In the genomic region with DNA sequence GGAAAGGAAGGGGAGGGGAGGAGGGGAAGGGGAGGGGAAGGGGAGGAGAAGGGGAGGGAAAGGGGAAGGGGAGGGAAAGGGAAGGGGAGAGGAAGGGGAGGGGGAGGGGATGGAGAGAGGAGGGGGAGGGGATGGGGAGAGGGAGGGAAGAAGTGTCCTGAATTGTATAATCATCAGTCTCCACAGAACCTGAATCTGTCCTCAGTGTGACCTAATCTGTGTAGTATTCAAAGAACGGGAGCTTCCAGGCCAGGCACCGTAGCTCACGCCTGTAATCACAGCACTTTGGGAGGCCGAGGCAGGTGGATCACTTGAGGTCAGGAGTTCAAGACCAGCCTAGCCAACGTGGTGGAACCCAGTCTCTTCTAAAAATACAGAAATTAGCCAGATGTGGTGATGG, we compare ENCODE assay signal across 1 cellular context.
TF ChIP-seq lines count a peak whose summit lies in the region.

No MANE protein-coding gene starts in this region.

TF ChIP-seq in GM23338, 12 proteins besides CTCF, POLR2A, EP300 and RAD21 (continued from another document):
- TF ChIP-seq, protein P1, sequence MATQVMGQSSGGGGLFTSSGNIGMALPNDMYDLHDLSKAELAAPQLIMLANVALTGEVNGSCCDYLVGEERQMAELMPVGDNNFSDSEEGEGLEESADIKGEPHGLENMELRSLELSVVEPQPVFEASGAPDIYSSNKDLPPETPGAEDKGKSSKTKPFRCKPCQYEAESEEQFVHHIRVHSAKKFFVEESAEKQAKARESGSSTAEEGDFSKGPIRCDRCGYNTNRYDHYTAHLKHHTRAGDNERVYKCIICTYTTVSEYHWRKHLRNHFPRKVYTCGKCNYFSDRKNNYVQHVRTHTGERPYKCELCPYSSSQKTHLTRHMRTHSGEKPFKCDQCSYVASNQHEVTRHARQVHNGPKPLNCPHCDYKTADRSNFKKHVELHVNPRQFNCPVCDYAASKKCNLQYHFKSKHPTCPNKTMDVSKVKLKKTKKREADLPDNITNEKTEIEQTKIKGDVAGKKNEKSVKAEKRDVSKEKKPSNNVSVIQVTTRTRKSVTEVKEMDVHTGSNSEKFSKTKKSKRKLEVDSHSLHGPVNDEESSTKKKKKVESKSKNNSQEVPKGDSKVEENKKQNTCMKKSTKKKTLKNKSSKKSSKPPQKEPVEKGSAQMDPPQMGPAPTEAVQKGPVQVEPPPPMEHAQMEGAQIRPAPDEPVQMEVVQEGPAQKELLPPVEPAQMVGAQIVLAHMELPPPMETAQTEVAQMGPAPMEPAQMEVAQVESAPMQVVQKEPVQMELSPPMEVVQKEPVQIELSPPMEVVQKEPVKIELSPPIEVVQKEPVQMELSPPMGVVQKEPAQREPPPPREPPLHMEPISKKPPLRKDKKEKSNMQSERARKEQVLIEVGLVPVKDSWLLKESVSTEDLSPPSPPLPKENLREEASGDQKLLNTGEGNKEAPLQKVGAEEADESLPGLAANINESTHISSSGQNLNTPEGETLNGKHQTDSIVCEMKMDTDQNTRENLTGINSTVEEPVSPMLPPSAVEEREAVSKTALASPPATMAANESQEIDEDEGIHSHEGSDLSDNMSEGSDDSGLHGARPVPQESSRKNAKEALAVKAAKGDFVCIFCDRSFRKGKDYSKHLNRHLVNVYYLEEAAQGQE (IDR thresholded peaks at IDR 0.05; ENCODE audit: unreplicated experiment), result no peak
- no peak for TF ChIP-seq ZNF331 (CRISPR knock-in tag; IDR thresholded peaks at IDR 0.05; ENCODE audit: low read depth)
- TF ChIP-seq STAT1 (IDR thresholded peaks at IDR 0.05; ENCODE audit: unreplicated experiment), result no peak
- no peak for TF ChIP-seq POLR2AphosphoS5 (IDR thresholded peaks at IDR 0.05; ENCODE audit: low read depth)
- TF ChIP-seq, protein P2, sequence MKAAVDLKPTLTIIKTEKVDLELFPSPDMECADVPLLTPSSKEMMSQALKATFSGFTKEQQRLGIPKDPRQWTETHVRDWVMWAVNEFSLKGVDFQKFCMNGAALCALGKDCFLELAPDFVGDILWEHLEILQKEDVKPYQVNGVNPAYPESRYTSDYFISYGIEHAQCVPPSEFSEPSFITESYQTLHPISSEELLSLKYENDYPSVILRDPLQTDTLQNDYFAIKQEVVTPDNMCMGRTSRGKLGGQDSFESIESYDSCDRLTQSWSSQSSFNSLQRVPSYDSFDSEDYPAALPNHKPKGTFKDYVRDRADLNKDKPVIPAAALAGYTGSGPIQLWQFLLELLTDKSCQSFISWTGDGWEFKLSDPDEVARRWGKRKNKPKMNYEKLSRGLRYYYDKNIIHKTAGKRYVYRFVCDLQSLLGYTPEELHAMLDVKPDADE (IDR thresholded peaks at IDR 0.05), result no peak
- no peak for TF ChIP-seq EZH2phosphoT487 (IDR thresholded peaks at IDR 0.05; ENCODE audit: unreplicated experiment)
- TF ChIP-seq EZH2 (IDR thresholded peaks at IDR 0.05; ENCODE audit: low read depth, unreplicated experiment), result no peak
- TF ChIP-seq, protein P3, sequence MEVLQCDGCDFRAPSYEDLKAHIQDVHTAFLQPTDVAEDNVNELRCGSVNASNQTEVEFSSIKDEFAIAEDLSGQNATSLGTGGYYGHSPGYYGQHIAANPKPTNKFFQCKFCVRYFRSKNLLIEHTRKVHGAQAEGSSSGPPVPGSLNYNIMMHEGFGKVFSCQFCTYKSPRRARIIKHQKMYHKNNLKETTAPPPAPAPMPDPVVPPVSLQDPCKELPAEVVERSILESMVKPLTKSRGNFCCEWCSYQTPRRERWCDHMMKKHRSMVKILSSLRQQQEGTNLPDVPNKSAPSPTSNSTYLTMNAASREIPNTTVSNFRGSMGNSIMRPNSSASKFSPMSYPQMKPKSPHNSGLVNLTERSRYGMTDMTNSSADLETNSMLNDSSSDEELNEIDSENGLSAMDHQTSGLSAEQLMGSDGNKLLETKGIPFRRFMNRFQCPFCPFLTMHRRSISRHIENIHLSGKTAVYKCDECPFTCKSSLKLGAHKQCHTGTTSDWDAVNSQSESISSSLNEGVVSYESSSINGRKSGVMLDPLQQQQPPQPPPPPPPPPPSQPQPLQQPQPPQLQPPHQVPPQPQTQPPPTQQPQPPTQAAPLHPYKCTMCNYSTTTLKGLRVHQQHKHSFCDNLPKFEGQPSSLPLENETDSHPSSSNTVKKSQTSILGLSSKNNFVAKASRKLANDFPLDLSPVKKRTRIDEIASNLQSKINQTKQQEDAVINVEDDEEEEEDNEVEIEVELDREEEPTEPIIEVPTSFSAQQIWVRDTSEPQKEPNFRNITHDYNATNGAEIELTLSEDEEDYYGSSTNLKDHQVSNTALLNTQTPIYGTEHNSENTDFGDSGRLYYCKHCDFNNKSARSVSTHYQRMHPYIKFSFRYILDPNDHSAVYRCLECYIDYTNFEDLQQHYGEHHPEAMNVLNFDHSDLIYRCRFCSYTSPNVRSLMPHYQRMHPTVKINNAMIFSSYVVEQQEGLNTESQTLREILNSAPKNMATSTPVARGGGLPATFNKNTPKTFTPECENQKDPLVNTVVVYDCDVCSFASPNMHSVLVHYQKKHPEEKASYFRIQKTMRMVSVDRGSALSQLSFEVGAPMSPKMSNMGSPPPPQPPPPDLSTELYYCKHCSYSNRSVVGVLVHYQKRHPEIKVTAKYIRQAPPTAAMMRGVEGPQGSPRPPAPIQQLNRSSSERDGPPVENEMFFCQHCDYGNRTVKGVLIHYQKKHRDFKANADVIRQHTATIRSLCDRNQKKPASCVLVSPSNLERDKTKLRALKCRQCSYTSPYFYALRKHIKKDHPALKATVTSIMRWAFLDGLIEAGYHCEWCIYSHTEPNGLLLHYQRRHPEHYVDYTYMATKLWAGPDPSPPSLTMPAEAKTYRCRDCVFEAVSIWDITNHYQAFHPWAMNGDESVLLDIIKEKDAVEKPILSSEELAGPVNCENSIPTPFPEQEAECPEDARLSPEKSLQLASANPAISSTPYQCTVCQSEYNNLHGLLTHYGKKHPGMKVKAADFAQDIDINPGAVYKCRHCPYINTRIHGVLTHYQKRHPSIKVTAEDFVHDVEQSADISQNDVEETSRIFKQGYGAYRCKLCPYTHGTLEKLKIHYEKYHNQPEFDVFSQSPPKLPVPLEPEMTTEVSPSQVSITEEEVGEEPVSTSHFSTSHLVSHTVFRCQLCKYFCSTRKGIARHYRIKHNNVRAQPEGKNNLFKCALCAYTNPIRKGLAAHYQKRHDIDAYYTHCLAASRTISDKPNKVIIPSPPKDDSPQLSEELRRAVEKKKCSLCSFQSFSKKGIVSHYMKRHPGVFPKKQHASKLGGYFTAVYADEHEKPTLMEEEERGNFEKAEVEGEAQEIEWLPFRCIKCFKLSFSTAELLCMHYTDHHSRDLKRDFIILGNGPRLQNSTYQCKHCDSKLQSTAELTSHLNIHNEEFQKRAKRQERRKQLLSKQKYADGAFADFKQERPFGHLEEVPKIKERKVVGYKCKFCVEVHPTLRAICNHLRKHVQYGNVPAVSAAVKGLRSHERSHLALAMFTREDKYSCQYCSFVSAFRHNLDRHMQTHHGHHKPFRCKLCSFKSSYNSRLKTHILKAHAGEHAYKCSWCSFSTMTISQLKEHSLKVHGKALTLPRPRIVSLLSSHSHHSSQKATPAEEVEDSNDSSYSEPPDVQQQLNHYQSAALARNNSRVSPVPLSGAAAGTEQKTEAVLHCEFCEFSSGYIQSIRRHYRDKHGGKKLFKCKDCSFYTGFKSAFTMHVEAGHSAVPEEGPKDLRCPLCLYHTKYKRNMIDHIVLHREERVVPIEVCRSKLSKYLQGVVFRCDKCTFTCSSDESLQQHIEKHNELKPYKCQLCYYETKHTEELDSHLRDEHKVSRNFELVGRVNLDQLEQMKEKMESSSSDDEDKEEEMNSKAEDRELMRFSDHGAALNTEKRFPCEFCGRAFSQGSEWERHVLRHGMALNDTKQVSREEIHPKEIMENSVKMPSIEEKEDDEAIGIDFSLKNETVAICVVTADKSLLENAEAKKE (CRISPR knock-in tag; IDR thresholded peaks at IDR 0.05), result no peak
TF ChIP-seq in GM23338: peak in this region for 0.
